15 cellular contexts compared by ENCODE assay signal in genomic region chr3:122081543-122081942, GRCh38. TPM values are rescaled to one million over a fixed set of nuclear protein-coding genes. Genes with fewer than 3 reads are reported as not detected.
DNase-seq lines count a peak whose midpoint lies in the region; ATAC-seq, FAIRE-seq and TF ChIP-seq lines count a peak whose summit lies in the region.
"Had no signal": no experiment of that assay in that cellular context is flagged by ENCODE, and none has a peak within 500 bp of the region (broad histone marks: within the 10 kb centered on the region; RNA-seq: fewer than 3 reads in every experiment).

No MANE protein-coding gene starts in this region.

- H3K4me1 Mint-ChIP-seq in chondrocyte (ENCODE audit: low read depth) = no peaks in the 10 kb centered on the region

- in situ Hi-C loops in GM12878 (cut with MboI) = no loop called here

- 1% methylated on average over 4 of the region's 4 CpGs for WGBS in GM12878 (ENCODE audit: insufficient coverage, insufficient replicate concordance, low lambda C conversion rate, missing lambda C conversion rate)

- H3K27me3 ChIP-seq in GM12878 (replicated peaks in 1 of 2; ENCODE audit: control insufficient read depth in 2 of 2, insufficient read depth in 2 of 2, low read length in 1 of 2) = no peaks in the 10 kb centered on the region

- H3K4me2 ChIP-seq in GM12878 (ENCODE audit: control insufficient read depth, insufficient read depth) = peak overlapping the region; percentile 88
- H3K4me2 ChIP-seq: SK-N-SH, smooth muscle cell had no signal

- SMC1A ChIA-PET in GM12878 (lab: Charles Lee; ENCODE audit: uncharacterized antibody, unreplicated experiment) = interaction anchor here (0.7 to 33.7 kb wide), 13 partner anchors 14 to 536 kb away, joined by 3 to 882 read pairs (median 4); partner anchors contain the start of genes CD86, ILDR1 and POLQ

- H3K27me3 Mint-ChIP-seq in chondrocyte (ENCODE audit: low read depth) = peaks cover 26% of the 10 kb centered on the region

- peak overlapping the region; percentile 97 for H3K27ac ChIP-seq in GM12878 (ENCODE audit: control insufficient read depth, insufficient read depth)

- H4K20me1 ChIP-seq in GM12878 (ENCODE audit: control insufficient read depth, insufficient read depth) = no peaks in the 10 kb centered on the region

- peaks cover 62% of the 10 kb centered on the region for H3K4me1 ChIP-seq in GM12878 (ENCODE audit: control insufficient read depth, insufficient read depth, low read length)

- no peak overlapping the region for H3K4me3 Mint-ChIP-seq in chondrocyte (ENCODE audit: unreplicated experiment)
- H3K4me3 Mint-ChIP-seq: CD8-positive, alpha-beta T cell had no signal

- TF ChIP-seq CTCF in GM12878 (IDR thresholded peaks at IDR 0.05 in 2 of 3, conservative IDR thresholded peaks at IDR 0.05 in 1 of 3; ENCODE audit: control insufficient read depth in 2 of 3, extremely low read depth in 1 of 3, insufficient read depth in 1 of 3, low read depth in 3 of 3, low read length in 3 of 3) = no peak
- no peak for TF ChIP-seq CTCF in chondrocyte (IDR thresholded peaks at IDR 0.05)

- peak; percentile 97 for FAIRE-seq in GM18507 (lab: Jason Lieb, UNC)
- no peak for FAIRE-seq in GM12878 (lab: Jason Lieb, UNC)
- FAIRE-seq: endothelial cell of umbilical vein had no signal

- no peak for TF ChIP-seq POLR2A in GM12878 (IDR thresholded peaks at IDR 0.05; ENCODE audit: low read depth, low read length)

- TF ChIP-seq EP300 in GM12878 (IDR thresholded peaks at IDR 0.05; ENCODE audit: borderline replicate concordance in 1 of 2, control insufficient read depth in 1 of 2, low read depth in 2 of 2, low read length in 2 of 2) = peak; percentile 62 to 89; a peak in 3 of 4 replicates

- H3K27ac Mint-ChIP-seq in chondrocyte (ENCODE audit: unreplicated experiment) = no peak overlapping the region
- H3K27ac Mint-ChIP-seq: CD8-positive, alpha-beta T cell had no signal

- TF ChIP-seq RAD21 in GM12878 (IDR thresholded peaks at IDR 0.05; ENCODE audit: insufficient read depth, low read depth, low read length) = 0 out of 2 replicates have a peak, but pooled peaks have one; percentile 12

- POLR2A ChIA-PET in GM12878 (lab: Charles Lee) = interaction anchor here (0.6 to 12.7 kb wide), 11 partner anchors 11 to 303 kb away, joined by 3 to 165 read pairs (median 6); partner anchors contain the start of genes FAM162A and ILDR1

- H3K4me3 ChIP-seq in GM12878 = peak overlapping the region; percentile 86; the same call in 1 of the 2 replicates
- H3K4me3 ChIP-seq: smooth muscle cell had no signal

- no peaks in the 10 kb centered on the region for H3K36me3 Mint-ChIP-seq in chondrocyte (ENCODE audit: low read depth)
- H3K36me3 Mint-ChIP-seq: CD8-positive, alpha-beta T cell had no signal

- CTCF ChIA-PET in GM12878 (lab: Yijun Ruan, JAX) = interaction anchor here (1.0 to 9.7 kb wide), 15 partner anchors 12 to 241 kb away, joined by 3 to 114 read pairs (median 6); partner anchors contain the start of genes CD86 and ILDR1

- intact Hi-C loops in GM12878 (cut with micrococcal nuclease; ENCODE audit: unreplicated experiment) = loop anchor here (2.0 kb wide), 1 partner anchor 13 kb away; no protein-coding TSS in a partner anchor

- H3K9ac ChIP-seq in GM12878 (ENCODE audit: control insufficient read depth, insufficient read depth, low read length) = peak overlapping the region; percentile 90
- H3K9ac ChIP-seq: SK-N-SH had no signal

- H3K9me3 Mint-ChIP-seq in chondrocyte (ENCODE audit: low read depth) = no peaks in the 10 kb centered on the region
- H3K9me3 Mint-ChIP-seq: CD8-positive, alpha-beta T cell had no signal

- H3K36me3 ChIP-seq in GM12878 (ENCODE audit: control insufficient read depth in 2 of 2, insufficient read depth in 2 of 2, low read length in 1 of 2) = peaks cover 0 to 2% of the 10 kb centered on the region in 2 experiments; a peak in 1 of 4 replicates

- peaks cover 79% of the 10 kb centered on the region for H3K79me2 ChIP-seq in GM12878 (ENCODE audit: control insufficient read depth, insufficient read depth, low read length)

- no peaks in the 10 kb centered on the region for H3K9me3 ChIP-seq in GM12878 (replicated peaks; ENCODE audit: control insufficient read depth, insufficient read depth, low read length)
- H3K9me3 ChIP-seq: SK-N-SH had no signal

- BruUV-seq in GM12878 (replicated peaks; lab: Mats Ljungman, UMichigan) = no TSS peak

- RAD21 ChIA-PET in GM12878 (lab: Charles Lee; ENCODE audit: unreplicated experiment) = interaction anchor here (1.3 to 16.0 kb wide), 12 partner anchors 17 to 273 kb away, joined by 4 to 426 read pairs (median 14); partner anchors contain the start of gene ILDR1

- peak overlapping the region; percentile 26 for H2AFZ ChIP-seq in GM12878 (ENCODE audit: control insufficient read depth, low read depth, low read length)

- ATAC-seq in GM19467 (IDR thresholded peaks at IDR 0.05; ENCODE audit: unreplicated experiment) (peak; percentile 38), HG03095 (IDR thresholded peaks at IDR 0.05; ENCODE audit: unreplicated experiment) (peak; percentile 40), GM12878 (peak; percentile 57)
- ATAC-seq: CD8-positive, alpha-beta T cell had no signal

- DNase-seq in GM18507 (ENCODE audit: extremely low spot score, insufficient read length, low read depth) (no peak), GM12878 (ENCODE audit: low read depth, low spot score) (no peak), chondrocyte (ENCODE audit: low spot score) (no peak), NCI-H187 (lab: John Stamatoyannopoulos, UW) (no peak), putamen (ENCODE audit: low spot score) (no peak)
- no peak for DNase-seq in stimulated activated CD4-positive, alpha-beta T cell treated with anti-CD3 and anti-CD28 coated beads, Interleukin-1b, Interleukin-23, amount 100 ng/mL, for 48 hours
- DNase-seq: CD8-positive, alpha-beta T cell; NCI-H524; SK-N-SH had no signal

TF ChIP-seq in GM12878, 131 proteins besides CTCF, POLR2A, EP300 and RAD21 (continues in another document):
- no peak for TF ChIP-seq TBL1XR1 (IDR thresholded peaks at IDR 0.05; ENCODE audit: low read depth, low read length)
- peak; percentile 78 for TF ChIP-seq NFIC (IDR thresholded peaks at IDR 0.05; ENCODE audit: low read depth, low read length)
- no peak for TF ChIP-seq MYC (IDR thresholded peaks at IDR 0.05; ENCODE audit: insufficient read depth, insufficient read length, insufficient replicate concordance, low read length, severe bottlenecking)
- no peak for TF ChIP-seq RCOR1 (conservative IDR thresholded peaks at IDR 0.05; ENCODE audit: low read depth, low read length)
- TF ChIP-seq SPI1 (IDR thresholded peaks at IDR 0.05; ENCODE audit: borderline replicate concordance, insufficient read depth, low read depth, low read length) = no peak
- TF ChIP-seq TCF7 (IDR thresholded peaks at IDR 0.05; ENCODE audit: borderline replicate concordance) = no peak
- TF ChIP-seq ZNF24 (IDR thresholded peaks at IDR 0.05) = peak; percentile 76; the same call in 1 of the 2 replicates
- TF ChIP-seq JUNB (IDR thresholded peaks at IDR 0.05) = peak; percentile 78
- TF ChIP-seq EED (IDR thresholded peaks at IDR 0.05; ENCODE audit: low read depth) = peak; percentile 71

RNA-seq across cellular contexts. Expression of gene CD86, which starts 26.4 kb away (rescaled TPM):
- 126 and 130 TPM in 2 replicates for total RNA-seq in GM12878 (2013; cell fraction: nucleolus; rRNA removed)
- total RNA-seq in GM12878 (2014; rRNA removed) (40.9 and 50.5 TPM in 2 replicates), GM12878 (2014; rRNA removed; fragmentation: Illumina TruSeq; extraction: Trizol) (57.6 and 58.8 TPM in 2 replicates), GM12878 (2021) (41.9 and 49.8 TPM in 2 replicates), chondrocyte (not detected in 3 replicates)
- 18.9 TPM for polyA plus RNA-seq in GM12878 (2011; ENCODE audit: low read depth)
- polyA plus RNA-seq in GM12878 (2011; rRNA removed) (100 and 126 TPM in 2 replicates), GM12878 (2014; fragmentation: Illumina TruSeq; extraction: Trizol) (75.1 and 112 TPM in 2 replicates), GM12878 (2014; fragmentation: Nextera tagmentation; extraction: Ambion mirVana) (10 to 100 TPM; 68.0 to 79.5 TPM), GM12878 (2014; rRNA removed) (40.6 and 50.0 TPM in 2 replicates), GM12878 (2016; fragmentation: Nextera tagmentation; extraction: Ambion mirVana) (10 to 100 TPM; 48.5 to 53.5 TPM)
- 49.2 and 59.8 TPM in 2 replicates for polyA plus RNA-seq in GM12878 (2011; cell fraction: cytosol; rRNA removed)
- 32.9 and 37.0 TPM in 2 replicates for polyA plus RNA-seq in GM12878 (2011; cell fraction: nucleus; rRNA removed)
- polyA plus RNA-seq in GM12878 (2012) = 18.5 and 26.0 TPM in 2 replicates
- 63.2 and 76.4 TPM in 2 replicates for polyA minus RNA-seq in GM12878 (2011; rRNA and poly(A)+ RNA removed)
- polyA minus RNA-seq in GM12878 (2011; cell fraction: cytosol; rRNA and poly(A)+ RNA removed) = 14.0 and 20.2 TPM in 2 replicates
- polyA minus RNA-seq in GM12878 (2011; cell fraction: nucleus; rRNA and poly(A)+ RNA removed) = 45.3 and 52.9 TPM in 2 replicates
- total RNA-seq: CD8-positive, alpha-beta T cell; endothelial cell of umbilical vein; M059J; myocyte; smooth muscle cell had no signal
- polyA plus RNA-seq: endothelial cell of umbilical vein, SK-N-SH, smooth muscle cell had no signal

RNA-seq across cellular contexts. Expression of gene ILDR1, which starts 59.5 kb away (rescaled TPM):
- 20.8 and 24.7 TPM in 2 replicates for total RNA-seq in GM12878 (2013; cell fraction: nucleolus; rRNA removed)
- 8.4 and 9.7 TPM in 2 replicates for total RNA-seq in GM12878 (2014; rRNA removed)
- 5.1 and 5.3 TPM in 2 replicates for total RNA-seq in GM12878 (2014; rRNA removed; fragmentation: Illumina TruSeq; extraction: Trizol)
- total RNA-seq in GM12878 (2021) = 7.4 and 7.8 TPM in 2 replicates
- polyA plus RNA-seq in GM12878 (2011; ENCODE audit: low read depth) = 2.3 TPM
- 12.0 and 12.4 TPM in 2 replicates for polyA plus RNA-seq in GM12878 (2011; rRNA removed)
- 15.0 and 17.7 TPM in 2 replicates for polyA plus RNA-seq in GM12878 (2011; cell fraction: cytosol; rRNA removed)
- 12.5 and 16.8 TPM in 2 replicates for polyA plus RNA-seq in GM12878 (2011; cell fraction: nucleus; rRNA removed)
- polyA plus RNA-seq in GM12878 (2012) = 4.5 and 7.5 TPM in 2 replicates
- polyA plus RNA-seq in GM12878 (2014; fragmentation: Illumina TruSeq; extraction: Trizol) = 5.6 and 6.2 TPM in 2 replicates
- 1 to 10 TPM; 1.3 to 1.8 TPM for polyA plus RNA-seq in GM12878 (2014; fragmentation: Nextera tagmentation; extraction: Ambion mirVana)
- 7.9 and 8.2 TPM in 2 replicates for polyA plus RNA-seq in GM12878 (2014; rRNA removed)
- 1 to 10 TPM; 6.6 to 7.5 TPM for polyA plus RNA-seq in GM12878 (2016; fragmentation: Nextera tagmentation; extraction: Ambion mirVana)
- 45.2 and 60.4 TPM in 2 replicates for polyA minus RNA-seq in GM12878 (2011; rRNA and poly(A)+ RNA removed)
- polyA minus RNA-seq in GM12878 (2011; cell fraction: cytosol; rRNA and poly(A)+ RNA removed) = 9.6 and 15.1 TPM in 2 replicates
- polyA minus RNA-seq in GM12878 (2011; cell fraction: nucleus; rRNA and poly(A)+ RNA removed) = 20.7 and 37.2 TPM in 2 replicates
- total RNA-seq in chondrocyte = not detected in 3 replicates
- total RNA-seq: CD8-positive, alpha-beta T cell; endothelial cell of umbilical vein; M059J; myocyte had no signal
- polyA plus RNA-seq: endothelial cell of umbilical vein, smooth muscle cell had no signal

Comparison
In these comparisons a context has a peak if more than half of its experiments do, and no peak if none do; other contexts are left out.
1. RNA of gene CD86, which starts 26.4 kb away (total RNA-seq): 40.9 to 130 TPM in GM12878; not detected in chondrocyte; every median in the first group is over 10 times any median in the second.
2. Peak in every context shown above with its lines, with median percentiles within 50 percentile points of each other: ATAC-seq.